In genomic region chr1:2134232-2134603, GRCh38 we compare ENCODE assay signal across 9 cellular contexts.
DNase-seq lines count a peak whose midpoint lies in the region; ATAC-seq and TF ChIP-seq lines count a peak whose summit lies in the region.
"Had no signal": no experiment of that assay in that cellular context is flagged by ENCODE, and none has a peak within 500 bp of the region (broad histone marks: within the 10 kb centered on the region; RNA-seq: fewer than 3 reads in every experiment).

No MANE protein-coding gene starts in this region.

- 59% methylated on average over 10 of the region's 10 CpGs for WGBS in tibial nerve, 2 donors

- intact Hi-C loops in breast epithelium (cut with DNase I; ENCODE audit: low total_unique reads): no loop called here
- intact Hi-C loops in MCF 10A (cut with micrococcal nuclease): no loop called here

- no peak for TF ChIP-seq EP300 in tibial nerve (IDR thresholded peaks at IDR 0.05)

- TF ChIP-seq CTCF in breast epithelium (IDR thresholded peaks at IDR 0.05) (no peak), MCF 10A (IDR thresholded peaks at IDR 0.05; ENCODE audit: unreplicated experiment) (no peak), coronary artery (IDR thresholded peaks at IDR 0.05) (no peak), tibial nerve (IDR thresholded peaks at IDR 0.05) (no peak)

- POLR2A ChIA-PET in MCF 10A (lab: Yijun Ruan, JAX): interaction anchor here (1.6 kb wide), 1 partner anchor 55 kb away, joined by 6 read pairs; no protein-coding TSS in a partner anchor
- POLR2A ChIA-PET in naive thymus-derived CD8-positive, alpha-beta T cell (lab: Charles Lee): no interaction called here

- H3K4me3 ChIP-seq in breast epithelium: no peak overlapping the region
- H3K4me3 ChIP-seq in coronary artery: no peak overlapping the region
- peak overlapping the region in 2 of 4 donors; percentile 24 to 50 for H3K4me3 ChIP-seq in tibial nerve

- no peaks in the 10 kb centered on the region for H3K36me3 Mint-ChIP-seq in MCF 10A (ENCODE audit: insufficient read depth, unreplicated experiment)
- no peaks in the 10 kb centered on the region for H3K36me3 Mint-ChIP-seq in naive thymus-derived CD8-positive, alpha-beta T cell

- no TSS peak for BruUV-seq in MCF 10A (replicated peaks; lab: Mats Ljungman, UMichigan)

- TF ChIP-seq POLR2A in breast epithelium (IDR thresholded peaks at IDR 0.05): no peak
- no peak for TF ChIP-seq POLR2A in tibial nerve (IDR thresholded peaks at IDR 0.05)

- no peaks in the 10 kb centered on the region for H3K27me3 ChIP-seq in breast epithelium
- no peaks in the 10 kb centered on the region for H3K27me3 ChIP-seq in tibial nerve

- H3K4me1 ChIP-seq in breast epithelium: peaks cover 0 to 5% of the 10 kb centered on the region in 2 donors
- H3K4me1 ChIP-seq in tibial nerve: peaks cover 3 to 36% (median 21%) of the 10 kb centered on the region in 4 donors

- H3K27ac ChIP-seq in breast epithelium (peak overlapping the region; percentile 89 to 90), coronary artery (peak overlapping the region; percentile 83 to 90), tibial nerve (peak overlapping the region; percentile 93 to 100 (median 98))

- peaks cover 15% of the 10 kb centered on the region for H3K4me1 Mint-ChIP-seq in MCF 10A (ENCODE audit: insufficient read depth, unreplicated experiment)
- H3K4me1 Mint-ChIP-seq in naive thymus-derived CD8-positive, alpha-beta T cell: peaks cover 8 to 48% (median 39%) of the 10 kb centered on the region in 4 donors

- H3K9me3 ChIP-seq in breast epithelium (no peaks in the 10 kb centered on the region), tibial nerve (no peaks in the 10 kb centered on the region)

- H3K27me3 Mint-ChIP-seq in MCF 10A (ENCODE audit: insufficient read depth, unreplicated experiment): no peaks in the 10 kb centered on the region
- no peaks in the 10 kb centered on the region for H3K27me3 Mint-ChIP-seq in naive thymus-derived CD8-positive, alpha-beta T cell

- ATAC-seq in naive thymus-derived CD8-positive, alpha-beta T cell: no peak
- ATAC-seq in HG02938 (IDR thresholded peaks at IDR 0.05; ENCODE audit: unreplicated experiment): no peak

- no peak for DNase-seq in breast epithelium (ENCODE audit: low spot score in 2 of 2)
- DNase-seq in MCF 10A (ENCODE audit: unreplicated experiment): no peak
- DNase-seq in coronary artery (ENCODE audit: low spot score): no peak
- no peak for DNase-seq in naive thymus-derived CD8-positive, alpha-beta T cell
- DNase-seq in tibial nerve (ENCODE audit: low spot score in 2 of 2): no peak
- no peak for DNase-seq in stimulated activated CD8-positive, alpha-beta memory T cell treated with anti-CD3 and anti-CD28 coated beads, Interleukin-4, amount 100 ng/mL, for 48 hours
- DNase-seq in NCI-H1436 (lab: John Stamatoyannopoulos, UW): no peak
- DNase-seq: KG1 had no signal

- no peak overlapping the region for H3K27ac Mint-ChIP-seq in MCF 10A (ENCODE audit: low read depth, unreplicated experiment)
- peak overlapping the region in 8 of 10 donors; percentile 62 to 88 (median 81) for H3K27ac Mint-ChIP-seq in naive thymus-derived CD8-positive, alpha-beta T cell

- CTCF ChIA-PET in MCF 10A (lab: Yijun Ruan, JAX): no interaction called here

- no peaks in the 10 kb centered on the region for H3K9me3 Mint-ChIP-seq in MCF 10A (ENCODE audit: unreplicated experiment)
- H3K9me3 Mint-ChIP-seq in naive thymus-derived CD8-positive, alpha-beta T cell: no peaks in the 10 kb centered on the region

- no peak overlapping the region for H3K4me3 Mint-ChIP-seq in MCF 10A (ENCODE audit: unreplicated experiment)
- peak overlapping the region in 5 of 10 donors; percentile 14 to 64 (median 56) for H3K4me3 Mint-ChIP-seq in naive thymus-derived CD8-positive, alpha-beta T cell

- H3K36me3 ChIP-seq in breast epithelium (no peaks in the 10 kb centered on the region), tibial nerve (no peaks in the 10 kb centered on the region)
